8 cellular contexts compared by ENCODE assay signal in genomic region chr17:73291260-73291801, GRCh38. TPM values are rescaled to one million over a fixed set of nuclear protein-coding genes. Genes with fewer than 3 reads are reported as not detected.
DNase-seq lines count a peak whose midpoint lies in the region; ATAC-seq and TF ChIP-seq lines count a peak whose summit lies in the region.

No MANE protein-coding gene starts in this region.

- CTCF ChIA-PET in CD8-positive, alpha-beta memory T cell (lab: Charles Lee) = no interaction called here

- H3K4me3 ChIP-seq in CD8-positive, alpha-beta memory T cell (ENCODE audit: low read length) = no peak overlapping the region
- peak overlapping the region; percentile 37 for H3K4me3 ChIP-seq in WI38 (ENCODE audit: low read depth, low read length)
- H3K4me3 ChIP-seq in heart right ventricle = peak overlapping the region in 2 of 10 donors; percentile 9 to 11

- no peak overlapping the region for H3K4me3 Mint-ChIP-seq in CD8-positive, alpha-beta memory T cell
- peak overlapping the region; percentile 16 for H3K4me3 Mint-ChIP-seq in stimulated activated effector memory CD8-positive, alpha-beta T cell treated with anti-CD3 and anti-CD28 coated beads, Interleukin-12 subunit alpha, Interleukin-12 subunit beta, amount 100 ng/mL, for 72 hours

- POLR2A ChIA-PET in CD8-positive, alpha-beta memory T cell (lab: Charles Lee) = no interaction called here

- intact Hi-C loops in heart right ventricle (cut with DNase I) = no loop called here

- H3K36me3 ChIP-seq in CD8-positive, alpha-beta memory T cell (ENCODE audit: insufficient read depth, low read length) = no peaks in the 10 kb centered on the region
- H3K36me3 ChIP-seq in heart right ventricle = peaks cover 0 to 6% (median 0%) of the 10 kb centered on the region in 9 donors

- H3K27me3 ChIP-seq in CD8-positive, alpha-beta memory T cell (ENCODE audit: insufficient read depth, low read length, poor library complexity, severe bottlenecking) = no peaks in the 10 kb centered on the region
- no peaks in the 10 kb centered on the region for H3K27me3 ChIP-seq in heart right ventricle

- H3K36me3 Mint-ChIP-seq in CD8-positive, alpha-beta memory T cell = no peaks in the 10 kb centered on the region
- H3K36me3 Mint-ChIP-seq in stimulated activated effector memory CD8-positive, alpha-beta T cell treated with anti-CD3 and anti-CD28 coated beads, Interleukin-12 subunit alpha, Interleukin-12 subunit beta, amount 100 ng/mL, for 72 hours = no peaks in the 10 kb centered on the region

- H3K4me1 ChIP-seq in CD8-positive, alpha-beta memory T cell (ENCODE audit: insufficient read depth, low read length) = no peaks in the 10 kb centered on the region
- peaks cover 79 to 100% (median 90%) of the 10 kb centered on the region in 9 donors for H3K4me1 ChIP-seq in heart right ventricle

- DNase-seq in CD8-positive, alpha-beta memory T cell = no peak
- DNase-seq in heart right ventricle = peak; percentile 57 to 63
- DNase-seq in stimulated activated effector memory CD8-positive, alpha-beta T cell treated with anti-CD3 and anti-CD28 coated beads, Interleukin-12 subunit alpha, Interleukin-12 subunit beta, amount 100 ng/mL, for 72 hours (ENCODE audit: low spot score in 2 of 2) = no peak
- DNase-seq in NCI-H128 (lab: John Stamatoyannopoulos, UW; ENCODE audit: unreplicated experiment) = no peak
- DNase-seq in NCI-H510A treated with DMSO at 0.1 percent for 48 hours (lab: John Stamatoyannopoulos, UW) = no peak

- H3K9me3 Mint-ChIP-seq in CD8-positive, alpha-beta memory T cell = no peaks in the 10 kb centered on the region
- H3K9me3 Mint-ChIP-seq in stimulated activated effector memory CD8-positive, alpha-beta T cell treated with anti-CD3 and anti-CD28 coated beads, Interleukin-12 subunit alpha, Interleukin-12 subunit beta, amount 100 ng/mL, for 72 hours = no peaks in the 10 kb centered on the region

- H3K27me3 Mint-ChIP-seq in CD8-positive, alpha-beta memory T cell = peaks cover 4 to 6% of the 10 kb centered on the region in 2 donors

- H3K9me3 ChIP-seq in CD8-positive, alpha-beta memory T cell (ENCODE audit: low read length) = no peaks in the 10 kb centered on the region
- H3K9me3 ChIP-seq in heart right ventricle = no peaks in the 10 kb centered on the region

- 48 to 67% methylated on average over 8 of the region's 8 CpGs for WGBS in heart right ventricle, 2 donors

- TF ChIP-seq CTCF in WI38 (IDR thresholded peaks at IDR 0.05; ENCODE audit: low read depth, low read length) = no peak
- TF ChIP-seq CTCF in heart right ventricle (IDR thresholded peaks at IDR 0.05) = no peak

- peaks cover 12 to 15% (median 13%) of the 10 kb centered on the region in 3 donors for H3K4me1 Mint-ChIP-seq in CD8-positive, alpha-beta memory T cell
- peaks cover 21% of the 10 kb centered on the region for H3K4me1 Mint-ChIP-seq in stimulated activated effector memory CD8-positive, alpha-beta T cell treated with anti-CD3 and anti-CD28 coated beads, Interleukin-12 subunit alpha, Interleukin-12 subunit beta, amount 100 ng/mL, for 72 hours

- peak overlapping the region; percentile 24 for H3K27ac ChIP-seq in CD8-positive, alpha-beta memory T cell (ENCODE audit: low read depth, low read length)
- H3K27ac ChIP-seq in heart right ventricle = peak overlapping the region; percentile 89 to 98 (median 95)

- H3K27ac Mint-ChIP-seq in CD8-positive, alpha-beta memory T cell = peak overlapping the region in 1 of 8 donors; percentile 27
- peak overlapping the region; percentile 20 for H3K27ac Mint-ChIP-seq in stimulated activated effector memory CD8-positive, alpha-beta T cell treated with anti-CD3 and anti-CD28 coated beads, Interleukin-12 subunit alpha, Interleukin-12 subunit beta, amount 100 ng/mL, for 72 hours

- ATAC-seq in GM19468 (IDR thresholded peaks at IDR 0.05; ENCODE audit: extremely low read depth, unreplicated experiment) = peak; percentile 41
- ATAC-seq in HG03460 (IDR thresholded peaks at IDR 0.05; ENCODE audit: unreplicated experiment) = peak; percentile 92
- peak in 7 of 8 donors; percentile 30 to 66 (median 49) for ATAC-seq in heart right ventricle
- peak; percentile 71 for ATAC-seq in stimulated activated effector memory CD8-positive, alpha-beta T cell treated with anti-CD3 and anti-CD28 coated beads, Interleukin-12 subunit alpha, Interleukin-12 subunit beta, amount 100 ng/mL, for 72 hours

RNA-seq across cellular contexts. Expression of gene CDC42EP4, which starts 20.5 kb away (rescaled TPM):
- under 1 TPM; 0.47 to 0.55 TPM for total RNA-seq in CD8-positive, alpha-beta memory T cell
- 0.29 TPM for polyA plus RNA-seq in CD8-positive, alpha-beta memory T cell
- total RNA-seq in heart right ventricle = 10 to 100 TPM; 22.0 to 87.6 (median 32.1) TPM
- 10 to 100 TPM; 18.6 to 32.8 TPM for polyA plus RNA-seq in heart right ventricle

RNA-seq across cellular contexts. Expression of gene CPSF4L, which starts 29.7 kb away (rescaled TPM):
- not detected for total RNA-seq in CD8-positive, alpha-beta memory T cell
- not detected for polyA plus RNA-seq in CD8-positive, alpha-beta memory T cell
- total RNA-seq in heart right ventricle = not detected
- not detected for polyA plus RNA-seq in heart right ventricle

Comparison
In these comparisons a context has a peak if more than half of its experiments do, and no peak if none do; other contexts are left out.
1. DNase-seq: peak in heart right ventricle (2 of 2); none in CD8-positive, alpha-beta memory T cell (0 of 5), stimulated activated effector memory CD8-positive, alpha-beta T cell treated with anti-CD3 and anti-CD28 coated beads, Interleukin-12 subunit alpha, Interleukin-12 subunit beta, amount 100 ng/mL, for 72 hours (0 of 2), NCI-H128 (single experiment) and NCI-H510A treated with DMSO at 0.1 percent for 48 hours (single experiment).
2. ATAC-seq: peak in every context shown above with its lines; median percentile 92 in HG03460; 71 in stimulated activated effector memory CD8-positive, alpha-beta T cell treated with anti-CD3 and anti-CD28 coated beads, Interleukin-12 subunit alpha, Interleukin-12 subunit beta, amount 100 ng/mL, for 72 hours; 49 in heart right ventricle; 41 in GM19468.
3. RNA of gene CDC42EP4, which starts 20.5 kb away (total RNA-seq): 22.0 to 87.6 TPM in heart right ventricle; 0.47 to 0.55 TPM in CD8-positive, alpha-beta memory T cell; every median in the first group is over 10 times any median in the second.